In genomic region chr11:74626604-74627003, GRCh38 we compare ENCODE assay signal across 39 cellular contexts.
"Had no signal": no experiment of that assay in that cellular context is flagged by ENCODE, and none has a peak within 500 bp of the region (broad histone marks: within the 10 kb centered on the region; RNA-seq: fewer than 3 reads in every experiment).

No MANE protein-coding gene starts in this region.

- ATAC-seq: activated T-cell treated with anti-CD3 and anti-CD28 coated beads, Interleukin-2, amount 50 U/mL, for 4 hours had no signal

- H3K4me3 ChIP-seq: adrenal gland, cardiac muscle cell had no signal

- H3K36me3 ChIP-seq: adrenal gland, cardiac muscle cell had no signal

- DNase-seq: activated B cell treated with CpG ODN at 0.5 μM for 24 hours; activated CD4-positive, alpha-beta memory T cell treated with anti-CD3 and anti-CD28 coated beads for 36 hours; activated CD4-positive, alpha-beta T cell treated with anti-CD3 and anti-CD28 coated beads for 4 hours; activated CD4-positive, alpha-beta T cell treated with anti-CD3 and anti-CD28 coated beads, Interleukin-2, amount 10 ng/mL, durations not matched to agents 24 days and 14 days; activated CD4-positive, alpha-beta T cell treated with anti-CD3 and anti-CD28 coated beads, Interleukin-2, amount 50 U/mL, for 1 hour; activated CD4-positive, alpha-beta T cell treated with anti-CD3 and anti-CD28 coated beads, Interleukin-2, amount 50 U/mL, for 4 hours; activated CD4-positive, CD25-positive, alpha-beta regulatory T cell treated with anti-CD3 and anti-CD28 coated beads, Interleukin-2, amount 50 U/mL, for 72 hours; activated CD8-positive, alpha-beta memory T cell treated with anti-CD3 and anti-CD28 coated beads, Interleukin-2, amount 50 U/mL, for 4 hours; activated CD8-positive, alpha-beta T cell treated with anti-CD3 and anti-CD28 coated beads for 36 hours; activated effector memory CD4-positive, alpha-beta T cell treated with anti-CD3 and anti-CD28 coated beads, Interleukin-2, amount 50 U/mL, for 16 hours; activated gamma-delta T cell treated with Interleukin-2 at 50 U/mL for 16 hours; activated naive CD4-positive, alpha-beta T cell; activated naive CD4-positive, alpha-beta T cell treated with anti-CD3 and anti-CD28 coated beads for 36 hours; activated naive CD4-positive, alpha-beta T cell treated with anti-CD3 and anti-CD28 coated beads, Interleukin-2, amount 50 U/mL, for 16 hours; activated naive CD8-positive, alpha-beta T cell treated with anti-CD3 and anti-CD28 coated beads for 36 hours; activated T-cell treated with anti-CD3 and anti-CD28 coated beads for 4 hours; activated T-cell treated with anti-CD3 and anti-CD28 coated beads, Interleukin-2, amount 50 U/mL, for 1 hour; activated T-cell treated with anti-CD3 and anti-CD28 coated beads, Interleukin-2, amount 50 U/mL, for 4 hours; activated T-cell treated with anti-CD3 and anti-CD28 coated beads, Interleukin-2, amount 50 U/mL, for 72 hours; adrenal gland; amniotic stem cell; aorta; caudate nucleus; cerebellar nuclear complex; T-helper 1 cell; T-helper 2 cell; T-helper 9 cell had no signal

- H3K4me1 Mint-ChIP-seq: activated T-helper 17 cell treated with anti-CD3 and anti-CD28 coated beads, Interleukin-2, amount 50 U/mL, for 72 hours; brain; central memory CD8-positive, alpha-beta T cell had no signal

- H3K27ac Mint-ChIP-seq: activated B cell treated with CpG ODN at 0.5 μM for 24 hours; activated CD4-positive, alpha-beta memory T cell treated with anti-CD3 and anti-CD28 coated beads for 36 hours; activated CD4-positive, alpha-beta T cell treated with anti-CD3 and anti-CD28 coated beads, Interleukin-2, amount 10 ng/mL, durations not matched to agents 24 days and 14 days; activated CD8-positive, alpha-beta T cell treated with anti-CD3 and anti-CD28 coated beads for 36 hours; activated naive CD4-positive, alpha-beta T cell treated with anti-CD3 and anti-CD28 coated beads for 36 hours; activated naive CD4-positive, alpha-beta T cell treated with anti-CD3 and anti-CD28 coated beads, Interleukin-2, amount 50 U/mL, for 72 hours; activated naive CD8-positive, alpha-beta T cell treated with anti-CD3 and anti-CD28 coated beads for 36 hours; activated T-cell treated with anti-CD3 and anti-CD28 coated beads, Interleukin-2, amount 50 U/mL, for 72 hours; activated T-helper 1 cell treated with anti-CD3 and anti-CD28 coated beads, Interleukin-12 subunit alpha, Interleukin-12 subunit beta, Interleukin-2, Interleukin-4 antibody, amounts not matched to agents 30 ng/mL and 10 ng/mL and 1 ng/mL, durations not matched to agents 14 hours and 24 hours and 36 hours; activated T-helper 17 cell treated with anti-CD3 and anti-CD28 coated beads, Interleukin-2, amount 50 U/mL, for 72 hours; T-helper 1 cell treated with Interleukin-12 subunit alpha and Interleukin-12 subunit beta and Interleukin-4 antibody, amounts not matched to agents 30 μg/mL and 1 μg/mL, for 36 hours; T-helper 2 cell treated with Interferon-gamma antibody and Interleukin-4, amounts not matched to agents 5 μg/mL and 100 μg/mL, for 36 hours had no signal

- H3K27ac ChIP-seq: adrenal gland, cardiac muscle cell, VCaP had no signal

- H3K4me3 Mint-ChIP-seq: activated B cell treated with CpG ODN at 0.5 μM for 24 hours; activated CD4-positive, alpha-beta memory T cell treated with anti-CD3 and anti-CD28 coated beads for 36 hours; activated CD4-positive, alpha-beta T cell treated with anti-CD3 and anti-CD28 coated beads, Interleukin-2, amount 10 ng/mL, durations not matched to agents 24 days and 14 days; activated CD8-positive, alpha-beta T cell treated with anti-CD3 and anti-CD28 coated beads for 36 hours; activated naive CD4-positive, alpha-beta T cell treated with anti-CD3 and anti-CD28 coated beads for 36 hours; activated naive CD8-positive, alpha-beta T cell treated with anti-CD3 and anti-CD28 coated beads for 36 hours; activated T-cell treated with anti-CD3 and anti-CD28 coated beads, Interleukin-2, amount 50 U/mL, for 4 hours; activated T-cell treated with anti-CD3 and anti-CD28 coated beads, Interleukin-2, amount 50 U/mL, for 72 hours; activated T-helper 1 cell treated with anti-CD3 and anti-CD28 coated beads, Interleukin-12 subunit alpha, Interleukin-12 subunit beta, Interleukin-2, Interleukin-4 antibody, amounts not matched to agents 30 ng/mL and 10 ng/mL and 1 ng/mL, durations not matched to agents 14 hours and 24 hours and 36 hours; activated T-helper 17 cell treated with anti-CD3 and anti-CD28 coated beads, Interleukin-2, amount 50 U/mL, for 72 hours; brain; central memory CD8-positive, alpha-beta T cell; T-helper 1 cell treated with Interleukin-12 subunit alpha and Interleukin-12 subunit beta and Interleukin-4 antibody, amounts not matched to agents 30 μg/mL and 1 μg/mL, for 36 hours; T-helper 2 cell treated with Interferon-gamma antibody and Interleukin-4, amounts not matched to agents 5 μg/mL and 100 μg/mL, for 36 hours had no signal

- FAIRE-seq: astrocyte, bronchial epithelial cell, TTC549 had no signal

- H3K9me3 Mint-ChIP-seq: activated B cell treated with CpG ODN at 0.5 μM for 24 hours; activated CD4-positive, alpha-beta memory T cell treated with anti-CD3 and anti-CD28 coated beads for 36 hours; activated CD4-positive, alpha-beta T cell treated with anti-CD3 and anti-CD28 coated beads, Interleukin-2, amount 10 ng/mL, durations not matched to agents 24 days and 14 days; activated CD8-positive, alpha-beta T cell treated with anti-CD3 and anti-CD28 coated beads for 36 hours; activated naive CD4-positive, alpha-beta T cell treated with anti-CD3 and anti-CD28 coated beads for 36 hours; activated naive CD4-positive, alpha-beta T cell treated with anti-CD3 and anti-CD28 coated beads, Interleukin-2, amount 50 U/mL, for 72 hours; activated naive CD8-positive, alpha-beta T cell treated with anti-CD3 and anti-CD28 coated beads for 36 hours; activated T-cell treated with anti-CD3 and anti-CD28 coated beads, Interleukin-2, amount 50 U/mL, for 4 hours; activated T-cell treated with anti-CD3 and anti-CD28 coated beads, Interleukin-2, amount 50 U/mL, for 72 hours; activated T-helper 1 cell treated with anti-CD3 and anti-CD28 coated beads, Interleukin-12 subunit alpha, Interleukin-12 subunit beta, Interleukin-2, Interleukin-4 antibody, amounts not matched to agents 30 ng/mL and 10 ng/mL and 1 ng/mL, durations not matched to agents 14 hours and 24 hours and 36 hours; activated T-helper 17 cell treated with anti-CD3 and anti-CD28 coated beads, Interleukin-2, amount 50 U/mL, for 72 hours; brain; central memory CD8-positive, alpha-beta T cell; T-helper 1 cell treated with Interleukin-12 subunit alpha and Interleukin-12 subunit beta and Interleukin-4 antibody, amounts not matched to agents 30 μg/mL and 1 μg/mL, for 36 hours; T-helper 2 cell treated with Interferon-gamma antibody and Interleukin-4, amounts not matched to agents 5 μg/mL and 100 μg/mL, for 36 hours had no signal

- H3K9me3 ChIP-seq: adrenal gland had no signal

- H3K27me3 ChIP-seq: adrenal gland, cardiac muscle cell had no signal

- H3K27me3 Mint-ChIP-seq: activated B cell treated with CpG ODN at 0.5 μM for 24 hours; activated CD4-positive, alpha-beta memory T cell treated with anti-CD3 and anti-CD28 coated beads for 36 hours; activated CD4-positive, alpha-beta T cell treated with anti-CD3 and anti-CD28 coated beads, Interleukin-2, amount 10 ng/mL, durations not matched to agents 24 days and 14 days; activated CD8-positive, alpha-beta T cell treated with anti-CD3 and anti-CD28 coated beads for 36 hours; activated naive CD8-positive, alpha-beta T cell treated with anti-CD3 and anti-CD28 coated beads for 36 hours; activated T-helper 17 cell treated with anti-CD3 and anti-CD28 coated beads, Interleukin-2, amount 50 U/mL, for 72 hours; brain; central memory CD8-positive, alpha-beta T cell had no signal

- H3K4me1 ChIP-seq: adrenal gland had no signal
